ENCODE assay signal across 8 cellular contexts in the genomic region with DNA sequence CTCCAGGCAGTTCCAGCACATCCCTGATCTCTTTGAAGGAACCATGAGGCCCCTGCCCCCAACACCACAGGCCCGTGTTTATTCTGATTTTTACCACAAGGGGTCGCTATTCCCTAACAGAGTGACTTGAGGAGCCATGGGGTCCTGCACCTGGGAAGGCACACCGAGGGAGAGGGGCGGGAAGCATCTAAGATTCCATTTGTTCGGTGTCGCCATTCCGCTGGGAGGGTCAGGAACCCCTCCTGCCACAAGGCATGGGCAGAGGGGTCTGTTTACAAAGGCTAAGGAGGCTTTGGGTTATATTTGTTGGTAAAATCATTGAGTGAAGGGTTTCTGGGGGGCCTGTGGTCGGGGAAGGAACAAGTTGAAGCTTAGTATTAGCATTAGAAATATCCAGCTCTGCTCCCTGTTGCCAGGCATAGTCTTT.
DNase-seq lines count a peak whose midpoint lies in the region; ATAC-seq and TF ChIP-seq lines count a peak whose summit lies in the region.

No MANE protein-coding gene starts in this region.

- DNase-seq in DMS53 treated with DMSO at 0.1 percent for 48 hours (lab: John Stamatoyannopoulos, UW; ENCODE audit: unreplicated experiment), result peak; percentile 11
- peak; percentile 33 for DNase-seq in HS-27A (ENCODE audit: low read depth)
- DNase-seq in RPMI7951 (ENCODE audit: low read depth), result peak; percentile 64
- peak; percentile 6 for DNase-seq in activated T-helper 1 cell treated with Interleukin-2 at 50 U/mL for 16 hours (ENCODE audit: low read depth)
- DNase-seq in fibroblast of the aortic adventitia (ENCODE audit: low read depth), result peak; percentile 67
- DNase-seq in occipital lobe (lab: John Stamatoyannopoulos, UW), result peak; percentile 21
- peak; percentile 77 for DNase-seq in type B pancreatic cell (ENCODE audit: extremely low spot score, unreplicated experiment)

- H3K36me3 Mint-ChIP-seq in type B pancreatic cell, result no peaks in the 10 kb centered on the region

- no peaks in the 10 kb centered on the region for H3K27me3 Mint-ChIP-seq in type B pancreatic cell

- peak overlapping the region; percentile 69 for H3K4me3 Mint-ChIP-seq in type B pancreatic cell

- H3K9me3 Mint-ChIP-seq in type B pancreatic cell, result no peaks in the 10 kb centered on the region

- peak overlapping the region; percentile 54 for H3K27ac Mint-ChIP-seq in type B pancreatic cell

- ATAC-seq in GM18520 (IDR thresholded peaks at IDR 0.05; ENCODE audit: unreplicated experiment), result no peak

- no peak overlapping the region for H3K4me3 ChIP-seq in fibroblast of the aortic adventitia (ENCODE audit: low read depth, low read length)

- TF ChIP-seq CTCF in fibroblast of the aortic adventitia (IDR thresholded peaks at IDR 0.05; ENCODE audit: insufficient read depth, low read length), result peak; percentile 81
- TF ChIP-seq CTCF in type B pancreatic cell (conservative IDR thresholded peaks at IDR 0.05), result peak; percentile 96

- peaks cover 20% of the 10 kb centered on the region for H3K4me1 Mint-ChIP-seq in type B pancreatic cell (ENCODE audit: unreplicated experiment)

Comparison
In these comparisons a context has a peak if more than half of its experiments do, and no peak if none do; other contexts are left out.
1. DNase-seq: peak in every context shown above with its lines; median percentile 77 in type B pancreatic cell; 67 in fibroblast of the aortic adventitia; 64 in RPMI7951; 33 in HS-27A; 21 in occipital lobe; 11 in DMS53 treated with DMSO at 0.1 percent for 48 hours; 6 in activated T-helper 1 cell treated with Interleukin-2 at 50 U/mL for 16 hours.